In genomic region chr4:128832253-128832641, GRCh38 we compare ENCODE assay signal across 10 cellular contexts. TPM values are rescaled to one million over a fixed set of nuclear protein-coding genes. Genes with fewer than 3 reads are reported as not detected.
DNase-seq lines count a peak whose midpoint lies in the region; ATAC-seq and TF ChIP-seq lines count a peak whose summit lies in the region.
"Had no signal": no experiment of that assay in that cellular context is flagged by ENCODE, and none has a peak within 500 bp of the region (broad histone marks: within the 10 kb centered on the region; RNA-seq: fewer than 3 reads in every experiment).

No MANE protein-coding gene starts in this region.

- intact Hi-C loops in CD4-positive, alpha-beta memory T cell (cut with micrococcal nuclease): no loop called here

- peaks cover 10% of the 10 kb centered on the region for H3K36me3 ChIP-seq in CD4-positive, alpha-beta memory T cell (ENCODE audit: insufficient read depth, low read length)
- H3K36me3 ChIP-seq in MM.1S (replicated peaks; ENCODE audit: insufficient read depth, low read length): peaks cover 2% of the 10 kb centered on the region; the same call in 1 of the 2 replicates

- peaks cover 38 to 56% of the 10 kb centered on the region in 2 donors for H3K36me3 Mint-ChIP-seq in CD4-positive, alpha-beta memory T cell

- CTCF ChIA-PET in CD4-positive, alpha-beta memory T cell (lab: Charles Lee; ENCODE audit: partially characterized antibody): interaction anchor here (0.8 kb wide), 1 partner anchor 13 kb away, joined by 3 read pairs; no protein-coding TSS in a partner anchor

- H3K4me1 Mint-ChIP-seq in CD4-positive, alpha-beta memory T cell: peaks cover 47 to 79% (median 64%) of the 10 kb centered on the region in 4 donors

- no peak for TF ChIP-seq CTCF in MM.1S (IDR thresholded peaks at IDR 0.05; ENCODE audit: low read length)

- no peak for DNase-seq in CD4-positive, alpha-beta memory T cell
- DNase-seq in MM.1S (no peak), left lobe of liver (ENCODE audit: low spot score) (no peak), NCI-H2227 treated with DMSO at 0.1 percent for 48 hours (lab: John Stamatoyannopoulos, UW) (no peak), NCI-H2081 treated with DMSO at 0.1 percent for 48 hours (lab: John Stamatoyannopoulos, UW) (no peak)
- DNase-seq in stimulated activated CD4-positive, alpha-beta T cell treated with anti-CD3 and anti-CD28 coated beads, Interleukin-4, amount 100 ng/mL, for 1 hour: no peak
- DNase-seq: AML-193 had no signal

- no peaks in the 10 kb centered on the region for H3K9me2 ChIP-seq in MM.1S (replicated peaks; ENCODE audit: insufficient read depth, low read length)

- no peak overlapping the region for H2AFZ ChIP-seq in MM.1S (ENCODE audit: low read length)

- peaks cover 33% of the 10 kb centered on the region for H4K20me1 ChIP-seq in MM.1S (ENCODE audit: insufficient read depth, low read length)

- H3K27me3 Mint-ChIP-seq in CD4-positive, alpha-beta memory T cell: no peaks in the 10 kb centered on the region

- H3K9me3 ChIP-seq in CD4-positive, alpha-beta memory T cell (ENCODE audit: control insufficient read depth in 1 of 2, low read length in 2 of 2): no peaks in the 10 kb centered on the region
- no peaks in the 10 kb centered on the region for H3K9me3 ChIP-seq in MM.1S (replicated peaks; ENCODE audit: insufficient read depth, low read length)

- peaks cover 0 to 7% (median 0%) of the 10 kb centered on the region in 8 donors for H3K9me3 Mint-ChIP-seq in CD4-positive, alpha-beta memory T cell

- no peaks in the 10 kb centered on the region for H3K27me3 ChIP-seq in CD4-positive, alpha-beta memory T cell (ENCODE audit: insufficient read depth, low read length)
- no peaks in the 10 kb centered on the region for H3K27me3 ChIP-seq in MM.1S (replicated peaks; ENCODE audit: insufficient read depth, low read length)

- H3K27ac Mint-ChIP-seq in CD4-positive, alpha-beta memory T cell: peak overlapping the region in 4 of 7 donors; percentile 5 to 86 (median 62)

- H3K4me1 ChIP-seq in CD4-positive, alpha-beta memory T cell (ENCODE audit: insufficient read depth, low read length): peaks cover 33% of the 10 kb centered on the region
- H3K4me1 ChIP-seq in MM.1S (ENCODE audit: low read length): peaks cover 64% of the 10 kb centered on the region

- peak; percentile 21 for ATAC-seq in GM21381 (IDR thresholded peaks at IDR 0.05; ENCODE audit: unreplicated experiment)
- peak; percentile 7 for ATAC-seq in left lobe of liver
- no peak for ATAC-seq in GM18520 (IDR thresholded peaks at IDR 0.05; ENCODE audit: unreplicated experiment)

- H3K79me2 ChIP-seq in MM.1S (ENCODE audit: low read length): peaks cover 100% of the 10 kb centered on the region

- H3K9ac ChIP-seq in MM.1S (ENCODE audit: low read length): no peak overlapping the region

- no peak overlapping the region for H3K4me3 ChIP-seq in CD4-positive, alpha-beta memory T cell (ENCODE audit: low read length in 2 of 2)
- no peak overlapping the region for H3K4me3 ChIP-seq in MM.1S (ENCODE audit: low read length)

- H3K4me3 Mint-ChIP-seq in CD4-positive, alpha-beta memory T cell: no peak overlapping the region
- H3K4me3 Mint-ChIP-seq: T-helper 2 cell treated with Interferon-gamma antibody and Interleukin-4, amounts not matched to agents 5 μg/mL and 100 μg/mL, for 36 hours had no signal

- peak overlapping the region; percentile 47; the same call in 1 of the 2 replicates for H3K4me2 ChIP-seq in MM.1S (ENCODE audit: low read depth, low read length)

- POLR2A ChIA-PET in CD4-positive, alpha-beta memory T cell (lab: Charles Lee; ENCODE audit: partially characterized antibody): interaction anchor here (1.6 kb wide), 1 partner anchor 20 kb away, joined by 5 read pairs; no protein-coding TSS in a partner anchor

- H3F3A ChIP-seq in MM.1S (ENCODE audit: insufficient read depth, low read length): peaks cover 38% of the 10 kb centered on the region

- no peak overlapping the region for H3K27ac ChIP-seq in CD4-positive, alpha-beta memory T cell (ENCODE audit: low read depth, low read length)
- H3K27ac ChIP-seq in MM.1S (ENCODE audit: low read length): peak overlapping the region; percentile 66; the same call in 1 of the 2 replicates

RNA-seq across cellular contexts. Expression of gene JADE1, which starts 22.7 kb away (rescaled TPM):
- total RNA-seq in CD4-positive, alpha-beta memory T cell: 10 to 100 TPM; 65.6 to 67.3 TPM
- 10 to 100 TPM; 44.9 to 54.2 TPM for polyA plus RNA-seq in CD4-positive, alpha-beta memory T cell
- total RNA-seq in left lobe of liver: 12.8 TPM
